Comparison of ENCODE assay signal across 19 cellular contexts in the genomic region with DNA sequence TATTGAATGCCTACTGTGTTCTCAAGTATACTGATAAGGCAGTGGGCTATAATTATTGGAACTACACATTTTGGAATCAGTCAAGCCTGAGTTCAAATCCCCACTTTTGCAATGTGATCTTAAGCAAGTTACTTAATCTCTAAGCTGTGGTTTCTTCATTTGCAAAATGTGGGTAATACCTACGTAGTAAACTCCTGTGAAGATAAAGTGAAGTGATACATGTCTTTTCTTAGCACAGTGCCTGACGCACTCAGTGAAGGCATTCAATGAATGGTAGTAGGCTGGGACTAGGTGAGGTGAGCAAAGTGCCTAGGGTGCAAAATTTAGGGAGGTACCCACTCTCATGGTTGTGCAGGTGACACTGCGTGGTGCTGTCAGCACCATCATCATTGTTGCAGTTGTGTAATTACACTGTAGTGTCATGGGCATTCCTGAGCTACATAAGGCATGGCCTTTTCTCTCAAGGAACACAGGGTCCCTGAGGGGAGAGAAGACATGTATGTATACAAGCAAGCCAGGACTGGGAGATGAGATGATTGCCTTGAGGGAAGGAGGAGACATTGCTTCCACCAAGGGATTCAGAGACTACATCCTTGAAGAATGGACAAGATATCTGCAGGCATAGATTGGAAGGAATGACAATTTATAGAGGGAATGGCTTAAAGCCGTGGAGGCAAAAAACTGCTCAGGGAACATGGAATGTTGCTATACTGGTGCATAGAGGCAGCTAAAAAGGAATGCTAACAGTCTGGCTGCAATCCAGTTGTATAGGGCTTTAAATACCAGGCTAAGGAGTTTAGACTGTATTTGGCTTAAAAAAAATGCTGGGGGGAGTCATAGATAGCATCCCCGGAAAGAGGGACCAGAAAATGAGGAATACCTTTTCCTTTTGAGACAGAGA.
DNase-seq lines count a peak whose midpoint lies in the region; ATAC-seq and TF ChIP-seq lines count a peak whose summit lies in the region.
"Had no signal": no experiment of that assay in that cellular context is flagged by ENCODE, and none has a peak within 500 bp of the region (broad histone marks: within the 10 kb centered on the region; RNA-seq: fewer than 3 reads in every experiment).

No MANE protein-coding gene starts in this region.

- H3K18ac ChIP-seq in mesenchymal stem cell (ENCODE audit: low read depth in 1 of 2, low read length in 2 of 2), result peak overlapping the region; percentile 14 to 16

- peak overlapping the region; percentile 12 for H3K27ac Mint-ChIP-seq in CD4-positive, alpha-beta T cell
- H3K27ac Mint-ChIP-seq in activated naive CD8-positive, alpha-beta T cell treated with anti-CD3 and anti-CD28 coated beads, Interleukin-2, amount 50 U/mL, for 24 hours, result no peak overlapping the region
- H3K27ac Mint-ChIP-seq: immature natural killer cell had no signal

- H3K27me3 Mint-ChIP-seq in CD4-positive, alpha-beta T cell, result peaks cover 8% of the 10 kb centered on the region
- H3K27me3 Mint-ChIP-seq in activated naive CD8-positive, alpha-beta T cell treated with anti-CD3 and anti-CD28 coated beads, Interleukin-2, amount 50 U/mL, for 24 hours, result peaks cover 9% of the 10 kb centered on the region

- H3K4ac ChIP-seq in mesenchymal stem cell (ENCODE audit: low read depth in 1 of 2, low read length in 2 of 2), result no peak overlapping the region

- H3K14ac ChIP-seq in mesenchymal stem cell (ENCODE audit: low read length in 2 of 2), result peak overlapping the region in 1 of 2 experiments; percentile 69

- H2AFZ ChIP-seq in mesenchymal stem cell (ENCODE audit: low read depth, low read length), result no peak overlapping the region

- no peak overlapping the region for H3K4me3 Mint-ChIP-seq in CD4-positive, alpha-beta T cell
- H3K4me3 Mint-ChIP-seq in activated naive CD8-positive, alpha-beta T cell treated with anti-CD3 and anti-CD28 coated beads, Interleukin-2, amount 50 U/mL, for 24 hours, result no peak overlapping the region
- H3K4me3 Mint-ChIP-seq: immature natural killer cell, naive B cell had no signal

- no peaks in the 10 kb centered on the region for H3K9me3 Mint-ChIP-seq in CD4-positive, alpha-beta T cell
- H3K9me3 Mint-ChIP-seq in activated naive CD8-positive, alpha-beta T cell treated with anti-CD3 and anti-CD28 coated beads, Interleukin-2, amount 50 U/mL, for 24 hours, result no peaks in the 10 kb centered on the region
- H3K9me3 Mint-ChIP-seq: naive B cell had no signal

- no peaks in the 10 kb centered on the region for H3K79me1 ChIP-seq in mesenchymal stem cell (replicated peaks; ENCODE audit: low read length, poor library complexity, severe bottlenecking)

- H4K8ac ChIP-seq in mesenchymal stem cell (ENCODE audit: low read length), result no peak overlapping the region

- ATAC-seq in CD4-positive, alpha-beta T cell (ENCODE audit: poor library complexity), result peak; percentile 55
- ATAC-seq in GM19351 (IDR thresholded peaks at IDR 0.05; ENCODE audit: unreplicated experiment) (peak; percentile 39), GM21825 (IDR thresholded peaks at IDR 0.05; ENCODE audit: unreplicated experiment) (no peak)
- no peak for ATAC-seq in activated naive CD8-positive, alpha-beta T cell treated with anti-CD3 and anti-CD28 coated beads, Interleukin-2, amount 50 U/mL, for 24 hours

- H3K4me1 ChIP-seq in mesenchymal stem cell (ENCODE audit: control insufficient read depth, insufficient read depth, low read depth, low read length), result peaks cover 2% of the 10 kb centered on the region
- H3K4me1 ChIP-seq: BLaER1 had no signal

- H3K27me3 ChIP-seq in CD4-positive, alpha-beta T cell (ENCODE audit: control insufficient read depth, insufficient read depth, low read length), result no peaks in the 10 kb centered on the region
- H3K27me3 ChIP-seq in mesenchymal stem cell (ENCODE audit: control insufficient read depth in 1 of 2, insufficient read depth in 1 of 2, low read length in 2 of 2), result no peaks in the 10 kb centered on the region
- H3K27me3 ChIP-seq: BLaER1 had no signal

- H3K4me3 ChIP-seq in mesenchymal stem cell (ENCODE audit: insufficient read depth in 1 of 2, low read depth in 1 of 2, low read length in 2 of 2), result no peak overlapping the region
- H3K4me3 ChIP-seq: BLaER1, left ventricle myocardium inferior had no signal

- peak overlapping the region; percentile 53 to 73 for H2BK12ac ChIP-seq in mesenchymal stem cell (ENCODE audit: low read length in 2 of 2)

- WGBS in mesenchymal stem cell, result 79% methylated on average over 5 of the region's 5 CpGs

- no peaks in the 10 kb centered on the region for H3K9me3 ChIP-seq in CD4-positive, alpha-beta T cell (ENCODE audit: control insufficient read depth, low read length)
- H3K9me3 ChIP-seq in mesenchymal stem cell (ENCODE audit: control insufficient read depth, low read length), result no peaks in the 10 kb centered on the region
- H3K9me3 ChIP-seq: BLaER1, left ventricle myocardium inferior had no signal

- in situ Hi-C loops in T47D (cut with HindIII; ENCODE audit: low pct_unique_long_range_greater_than_20kb, low sequenced_read_pairs), result no loop called here

- intact Hi-C loops in CD4-positive, alpha-beta T cell (cut with DNase I, micrococcal nuclease), result no loop called here

- no peak overlapping the region for H4K91ac ChIP-seq in mesenchymal stem cell (ENCODE audit: low read length)

- no peaks in the 10 kb centered on the region for H3K36me3 ChIP-seq in mesenchymal stem cell (ENCODE audit: control insufficient read depth in 1 of 2, insufficient read depth in 2 of 2, low read depth in 1 of 2, low read length in 2 of 2)
- H3K36me3 ChIP-seq: BLaER1, left ventricle myocardium inferior had no signal

- H3K27ac ChIP-seq in CD4-positive, alpha-beta T cell (ENCODE audit: low read depth, low read length), result no peak overlapping the region
- no peak overlapping the region for H3K27ac ChIP-seq in mesenchymal stem cell (ENCODE audit: low read length, poor library complexity, severe bottlenecking)
- H3K27ac ChIP-seq: BLaER1, left ventricle myocardium inferior had no signal

- DNase-seq in CD4-positive, alpha-beta T cell, result no peak
- peak; percentile 21 to 63 for DNase-seq in T47D (ENCODE audit: low read depth in 1 of 2, low spot score in 1 of 2)
- no peak for DNase-seq in mesenchymal stem cell
- no peak for DNase-seq in activated naive CD8-positive, alpha-beta T cell treated with anti-CD3 and anti-CD28 coated beads, Interleukin-2, amount 50 U/mL, for 24 hours
- DNase-seq in C1 segment of cervical spinal cord (lab: John Stamatoyannopoulos, UW), result no peak
- DNase-seq in activated CD4-positive, alpha-beta T cell treated with anti-CD3 and anti-CD28 coated beads, Interleukin-2, amount 50 U/mL, for 1 hour, result no peak
- DNase-seq: activated CD4-positive, alpha-beta T cell treated with anti-CD3 and anti-CD28 coated beads for 1 hour; activated CD8-positive, alpha-beta memory T cell treated with anti-CD3 and anti-CD28 coated beads for 24 hours; activated effector memory CD4-positive, alpha-beta T cell treated with anti-CD3 and anti-CD28 coated beads, Interleukin-2, amount 50 U/mL, for 16 hours; DND-41; immature natural killer cell; left ventricle myocardium inferior; naive B cell; retina; small intestine; stimulated activated CD4-positive, alpha-beta T cell treated with anti-CD3 and anti-CD28 coated beads, Interleukin-2, amount 100 ng/mL, for 24 hours had no signal

- no peaks in the 10 kb centered on the region for H3K36me3 Mint-ChIP-seq in CD4-positive, alpha-beta T cell (ENCODE audit: low read depth)
- H3K36me3 Mint-ChIP-seq in activated naive CD8-positive, alpha-beta T cell treated with anti-CD3 and anti-CD28 coated beads, Interleukin-2, amount 50 U/mL, for 24 hours (ENCODE audit: low read depth), result no peaks in the 10 kb centered on the region
- H3K36me3 Mint-ChIP-seq: immature natural killer cell, naive B cell had no signal

- no peak overlapping the region for H3K4me2 ChIP-seq in mesenchymal stem cell (ENCODE audit: low read length, poor library complexity, severe bottlenecking)
- H3K4me2 ChIP-seq: BLaER1 had no signal

- no peak overlapping the region for H2BK5ac ChIP-seq in mesenchymal stem cell (ENCODE audit: low read depth, low read length, poor library complexity, severe bottlenecking)

- H2BK120ac ChIP-seq in mesenchymal stem cell (ENCODE audit: low read depth, low read length), result no peak overlapping the region

- no peak overlapping the region for H2BK15ac ChIP-seq in mesenchymal stem cell (ENCODE audit: low read depth, poor library complexity, severe bottlenecking)

- POLR2A ChIA-PET in CD4-positive, alpha-beta T cell (lab: Charles Lee), result interaction anchor here (0.9 kb wide), 1 partner anchor 10 kb away, joined by 3 read pairs; no protein-coding TSS in a partner anchor

- no peak overlapping the region for H2AK5ac ChIP-seq in mesenchymal stem cell (ENCODE audit: low read length, severe bottlenecking)

- no peak overlapping the region for H3K9ac ChIP-seq in mesenchymal stem cell (ENCODE audit: low read length)
- H3K9ac ChIP-seq: BLaER1 had no signal

- H3K4me1 Mint-ChIP-seq in CD4-positive, alpha-beta T cell (ENCODE audit: low read depth), result peaks cover 47% of the 10 kb centered on the region
- H3K4me1 Mint-ChIP-seq in activated naive CD8-positive, alpha-beta T cell treated with anti-CD3 and anti-CD28 coated beads, Interleukin-2, amount 50 U/mL, for 24 hours, result peaks cover 10% of the 10 kb centered on the region

- TF ChIP-seq CTCF in CD4-positive, alpha-beta T cell (IDR thresholded peaks at IDR 0.05), result no peak

- H3K23ac ChIP-seq in mesenchymal stem cell (ENCODE audit: low read length in 2 of 2), result no peak overlapping the region

- CTCF ChIA-PET in CD4-positive, alpha-beta T cell (lab: Charles Lee), result no interaction called here

Comparison
In these comparisons a context has a peak if more than half of its experiments do, and no peak if none do; other contexts are left out.
1. ATAC-seq: peak in CD4-positive, alpha-beta T cell (single experiment) and GM19351 (single experiment); none in activated naive CD8-positive, alpha-beta T cell treated with anti-CD3 and anti-CD28 coated beads, Interleukin-2, amount 50 U/mL, for 24 hours (single experiment) and GM21825 (single experiment).
2. DNase-seq: peak in T47D (2 of 2); none in CD4-positive, alpha-beta T cell (0 of 10), mesenchymal stem cell (single experiment), activated naive CD8-positive, alpha-beta T cell treated with anti-CD3 and anti-CD28 coated beads, Interleukin-2, amount 50 U/mL, for 24 hours (single experiment), C1 segment of cervical spinal cord (0 of 14) and activated CD4-positive, alpha-beta T cell treated with anti-CD3 and anti-CD28 coated beads, Interleukin-2, amount 50 U/mL, for 1 hour (single experiment).